14 cellular contexts compared by ENCODE assay signal in the genomic region with DNA sequence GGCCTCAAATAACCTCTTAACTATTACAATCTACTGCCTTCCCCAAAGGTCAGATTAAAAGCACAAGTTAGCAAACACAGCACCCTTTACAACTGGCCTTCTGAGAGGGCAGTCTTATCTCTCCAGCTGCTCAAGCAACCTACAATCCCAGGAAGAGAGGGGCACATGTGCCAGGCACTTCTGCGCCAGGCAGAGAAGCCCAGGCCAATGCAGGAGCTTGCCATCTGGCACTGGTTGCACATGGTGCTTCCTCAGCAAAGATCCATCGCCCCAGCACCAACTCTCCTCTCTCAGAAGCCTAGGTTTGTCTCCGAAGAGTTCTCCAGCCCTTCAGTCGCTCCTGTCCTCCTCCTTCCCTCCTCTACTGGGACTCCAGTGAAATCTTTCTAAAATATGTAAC. TPM values are rescaled to one million over a fixed set of nuclear protein-coding genes. Genes with fewer than 3 reads are reported as not detected.
DNase-seq lines count a peak whose midpoint lies in the region; ATAC-seq and TF ChIP-seq lines count a peak whose summit lies in the region.
"Had no signal": no experiment of that assay in that cellular context is flagged by ENCODE, and none has a peak within 500 bp of the region (broad histone marks: within the 10 kb centered on the region; RNA-seq: fewer than 3 reads in every experiment).

No MANE protein-coding gene starts in this region.

- H3K9me3 ChIP-seq in hepatocyte (ENCODE audit: low read depth): no peaks in the 10 kb centered on the region

- POLR2A ChIA-PET in activated CD8-positive, alpha-beta T cell treated with anti-CD3 and anti-CD28 coated beads for 36 hours (lab: Charles Lee): interaction anchor here (1.9 kb wide), 1 partner anchor 33 kb away, joined by 7 read pairs; no protein-coding TSS in a partner anchor
- POLR2A ChIA-PET in activated CD8-positive, alpha-beta T cell treated with anti-CD3 and anti-CD28 coated beads, Interleukin-2, amount 10 ng/mL, durations not matched to agents 7 days and 5 days (lab: Charles Lee): no interaction called here

- no peak for DNase-seq in activated CD8-positive, alpha-beta T cell treated with anti-CD3 and anti-CD28 coated beads for 36 hours
- DNase-seq in activated CD8-positive, alpha-beta T cell treated with anti-CD3 and anti-CD28 coated beads, Interleukin-2, amount 10 ng/mL, durations not matched to agents 7 days and 5 days: no peak
- DNase-seq in hepatocyte (ENCODE audit: low spot score) (no peak), NCI-H526 (lab: John Stamatoyannopoulos, UW) (no peak), NAMALWA (ENCODE audit: low spot score) (no peak), NCI-H2081 treated with DMSO at 0.1 percent for 48 hours (lab: John Stamatoyannopoulos, UW) (no peak)
- DNase-seq: ACHN; activated CD4-positive, CD25-positive, alpha-beta regulatory T cell treated with anti-CD3 and anti-CD28 coated beads, Interleukin-2, amount 50 U/mL, for 72 hours; amniotic stem cell; GDM1; KG1; SIG-M5 had no signal

- 94% methylated on average over 4 of the region's 4 CpGs for WGBS in hepatocyte (ENCODE audit: low lambda C conversion rate, missing lambda C conversion rate)

- no peaks in the 10 kb centered on the region for H3K36me3 ChIP-seq in hepatocyte (replicated peaks; ENCODE audit: insufficient read depth, low read depth)

- peaks cover 70% of the 10 kb centered on the region for H3K79me2 ChIP-seq in hepatocyte

- peak overlapping the region; percentile 0 for H3K27ac Mint-ChIP-seq in activated CD8-positive, alpha-beta T cell treated with anti-CD3 and anti-CD28 coated beads for 36 hours
- H3K27ac Mint-ChIP-seq in activated CD8-positive, alpha-beta T cell treated with anti-CD3 and anti-CD28 coated beads, Interleukin-2, amount 10 ng/mL, durations not matched to agents 7 days and 5 days: no peak overlapping the region
- peak overlapping the region; percentile 92 for H3K27ac Mint-ChIP-seq in stimulated activated memory B cell treated with anti-CD40 and anti-IgM and Interleukin-4, amounts not matched to agents 10 μg/mL and 1 μg/mL and 100 μg/mL, for 72 hours

- H3K4me3 Mint-ChIP-seq in activated CD8-positive, alpha-beta T cell treated with anti-CD3 and anti-CD28 coated beads for 36 hours: no peak overlapping the region
- no peak overlapping the region for H3K4me3 Mint-ChIP-seq in activated CD8-positive, alpha-beta T cell treated with anti-CD3 and anti-CD28 coated beads, Interleukin-2, amount 10 ng/mL, durations not matched to agents 7 days and 5 days
- H3K4me3 Mint-ChIP-seq in stimulated activated memory B cell treated with anti-CD40 and anti-IgM and Interleukin-4, amounts not matched to agents 10 μg/mL and 1 μg/mL and 100 μg/mL, for 72 hours: no peak overlapping the region

- H2AFZ ChIP-seq in hepatocyte: no peak overlapping the region

- H3K27me3 Mint-ChIP-seq in activated CD8-positive, alpha-beta T cell treated with anti-CD3 and anti-CD28 coated beads for 36 hours: no peaks in the 10 kb centered on the region
- no peaks in the 10 kb centered on the region for H3K27me3 Mint-ChIP-seq in activated CD8-positive, alpha-beta T cell treated with anti-CD3 and anti-CD28 coated beads, Interleukin-2, amount 10 ng/mL, durations not matched to agents 7 days and 5 days (ENCODE audit: low read depth)
- no peaks in the 10 kb centered on the region for H3K27me3 Mint-ChIP-seq in stimulated activated memory B cell treated with anti-CD40 and anti-IgM and Interleukin-4, amounts not matched to agents 10 μg/mL and 1 μg/mL and 100 μg/mL, for 72 hours

- no peaks in the 10 kb centered on the region for H3K9me2 ChIP-seq in hepatocyte (replicated peaks; ENCODE audit: insufficient read depth)

- intact Hi-C loops in activated CD8-positive, alpha-beta T cell treated with anti-CD3 and anti-CD28 coated beads for 36 hours (cut with micrococcal nuclease): no loop called here

- peaks cover 60% of the 10 kb centered on the region for H3K4me1 Mint-ChIP-seq in activated CD8-positive, alpha-beta T cell treated with anti-CD3 and anti-CD28 coated beads for 36 hours (ENCODE audit: low read depth)
- peaks cover 64% of the 10 kb centered on the region for H3K4me1 Mint-ChIP-seq in activated CD8-positive, alpha-beta T cell treated with anti-CD3 and anti-CD28 coated beads, Interleukin-2, amount 10 ng/mL, durations not matched to agents 7 days and 5 days (ENCODE audit: low read depth)
- H3K4me1 Mint-ChIP-seq in stimulated activated memory B cell treated with anti-CD40 and anti-IgM and Interleukin-4, amounts not matched to agents 10 μg/mL and 1 μg/mL and 100 μg/mL, for 72 hours: peaks cover 78% of the 10 kb centered on the region

- H3K9me3 Mint-ChIP-seq in activated CD8-positive, alpha-beta T cell treated with anti-CD3 and anti-CD28 coated beads for 36 hours: no peaks in the 10 kb centered on the region
- no peaks in the 10 kb centered on the region for H3K9me3 Mint-ChIP-seq in activated CD8-positive, alpha-beta T cell treated with anti-CD3 and anti-CD28 coated beads, Interleukin-2, amount 10 ng/mL, durations not matched to agents 7 days and 5 days (ENCODE audit: insufficient read depth)
- no peaks in the 10 kb centered on the region for H3K9me3 Mint-ChIP-seq in stimulated activated memory B cell treated with anti-CD40 and anti-IgM and Interleukin-4, amounts not matched to agents 10 μg/mL and 1 μg/mL and 100 μg/mL, for 72 hours

- no peak overlapping the region for H3K4me3 ChIP-seq in hepatocyte

- CTCF ChIA-PET in activated CD8-positive, alpha-beta T cell treated with anti-CD3 and anti-CD28 coated beads for 36 hours (lab: Charles Lee): interaction anchor here (2.8 to 5.9 kb wide), 2 partner anchors 14 to 41 kb away, joined by 10 to 30 read pairs; no protein-coding TSS in a partner anchor
- CTCF ChIA-PET in activated CD8-positive, alpha-beta T cell treated with anti-CD3 and anti-CD28 coated beads, Interleukin-2, amount 10 ng/mL, durations not matched to agents 7 days and 5 days (lab: Charles Lee): interaction anchor here (1.4 kb wide), 1 partner anchor 41 kb away, joined by 3 read pairs; no protein-coding TSS in a partner anchor

- H4K20me1 ChIP-seq in hepatocyte (ENCODE audit: insufficient read depth, poor library complexity, severe bottlenecking): peaks cover 54% of the 10 kb centered on the region

- H3K27me3 ChIP-seq in hepatocyte: no peaks in the 10 kb centered on the region

- H3K36me3 Mint-ChIP-seq in activated CD8-positive, alpha-beta T cell treated with anti-CD3 and anti-CD28 coated beads for 36 hours (ENCODE audit: low read depth): peaks cover 14% of the 10 kb centered on the region
- peaks cover 20% of the 10 kb centered on the region for H3K36me3 Mint-ChIP-seq in activated CD8-positive, alpha-beta T cell treated with anti-CD3 and anti-CD28 coated beads, Interleukin-2, amount 10 ng/mL, durations not matched to agents 7 days and 5 days (ENCODE audit: low read depth)
- peaks cover 6% of the 10 kb centered on the region for H3K36me3 Mint-ChIP-seq in stimulated activated memory B cell treated with anti-CD40 and anti-IgM and Interleukin-4, amounts not matched to agents 10 μg/mL and 1 μg/mL and 100 μg/mL, for 72 hours

- no peak for ATAC-seq in activated CD8-positive, alpha-beta T cell treated with anti-CD3 and anti-CD28 coated beads for 36 hours
- ATAC-seq in activated CD8-positive, alpha-beta T cell treated with anti-CD3 and anti-CD28 coated beads, Interleukin-2, amount 10 ng/mL, durations not matched to agents 7 days and 5 days: no peak
- ATAC-seq in stimulated activated memory B cell treated with anti-CD40 and anti-IgM and Interleukin-4, amounts not matched to agents 10 μg/mL and 1 μg/mL and 100 μg/mL, for 72 hours: no peak

- no peak for TF ChIP-seq CTCF in activated CD8-positive, alpha-beta T cell treated with anti-CD3 and anti-CD28 coated beads for 36 hours (IDR thresholded peaks at IDR 0.05)
- no peak for TF ChIP-seq CTCF in VCaP (conservative IDR thresholded peaks at IDR 0.05)
- no peak for TF ChIP-seq CTCF in hepatocyte (IDR thresholded peaks at IDR 0.05; ENCODE audit: poor library complexity)

- H3K27ac ChIP-seq in VCaP (0 out of 2 replicates have a peak overlapping the region, but pooled peaks have one; percentile 84), hepatocyte (no peak overlapping the region)

- H3K4me2 ChIP-seq in hepatocyte: peak overlapping the region; percentile 86

- peaks cover 26% of the 10 kb centered on the region for H3K4me1 ChIP-seq in hepatocyte (ENCODE audit: insufficient read depth)

RNA-seq across cellular contexts. Expression of gene STK40, which starts 2.5 kb away (rescaled TPM):
- 10 to 100 TPM; 41.2 to 44.4 TPM for total RNA-seq in activated CD8-positive, alpha-beta T cell treated with anti-CD3 and anti-CD28 coated beads for 36 hours
- 10 to 100 TPM; 69.7 to 72.4 TPM for total RNA-seq in activated CD8-positive, alpha-beta T cell treated with anti-CD3 and anti-CD28 coated beads, Interleukin-2, amount 10 ng/mL, durations not matched to agents 7 days and 5 days
- 28.2 and 30.7 TPM in 2 replicates for total RNA-seq in hepatocyte
- polyA plus RNA-seq in hepatocyte: 48.4 and 56.3 TPM in 2 replicates

RNA-seq across cellular contexts. Expression of gene LSM10, which starts 14.5 kb away (rescaled TPM):
- 10 to 100 TPM; 43.8 to 46.2 TPM for total RNA-seq in activated CD8-positive, alpha-beta T cell treated with anti-CD3 and anti-CD28 coated beads for 36 hours
- 10 to 100 TPM; 44.7 to 47.5 TPM for total RNA-seq in activated CD8-positive, alpha-beta T cell treated with anti-CD3 and anti-CD28 coated beads, Interleukin-2, amount 10 ng/mL, durations not matched to agents 7 days and 5 days
- 9.4 and 10.4 TPM in 2 replicates for total RNA-seq in hepatocyte
- polyA plus RNA-seq in hepatocyte: 54.6 and 63.9 TPM in 2 replicates

RNA-seq across cellular contexts. Expression of gene EVA1B, which starts 59.8 kb away (rescaled TPM):
- total RNA-seq in activated CD8-positive, alpha-beta T cell treated with anti-CD3 and anti-CD28 coated beads for 36 hours: 1 to 10 TPM; 5.8 to 6.5 TPM
- 10 to 100 TPM; 12.3 to 13.3 TPM for total RNA-seq in activated CD8-positive, alpha-beta T cell treated with anti-CD3 and anti-CD28 coated beads, Interleukin-2, amount 10 ng/mL, durations not matched to agents 7 days and 5 days
- 67.2 and 82.2 TPM in 2 replicates for total RNA-seq in hepatocyte
- polyA plus RNA-seq in hepatocyte: 67.1 and 68.7 TPM in 2 replicates
